28 cellular contexts compared by ENCODE assay signal in genomic region chr10:125022671-125023070, GRCh38.
DNase-seq lines count a peak whose midpoint lies in the region; ATAC-seq, FAIRE-seq and TF ChIP-seq lines count a peak whose summit lies in the region.
"Had no signal": no experiment of that assay in that cellular context is flagged by ENCODE, and none has a peak within 500 bp of the region (broad histone marks: within the 10 kb centered on the region; RNA-seq: fewer than 3 reads in every experiment).

No MANE protein-coding gene starts in this region.

- H3K4me1 Mint-ChIP-seq in neural crest cell = peaks cover 41% of the 10 kb centered on the region
- H3K4me1 Mint-ChIP-seq: activated CD4-positive, alpha-beta T cell treated with anti-CD3 and anti-CD28 coated beads, Interleukin-2, amount 10 ng/mL, durations not matched to agents 7 days and 5 days; activated naive CD4-positive, alpha-beta T cell treated with anti-CD3 and anti-CD28 coated beads, Interleukin-2, amount 50 U/mL, for 24 hours had no signal

- no peak overlapping the region for H3K4me3 Mint-ChIP-seq in neural crest cell
- H3K4me3 Mint-ChIP-seq: activated CD4-positive, alpha-beta T cell treated with anti-CD3 and anti-CD28 coated beads, Interleukin-2, amount 10 ng/mL, durations not matched to agents 7 days and 5 days; activated naive CD4-positive, alpha-beta T cell treated with anti-CD3 and anti-CD28 coated beads, Interleukin-2, amount 50 U/mL, for 24 hours; activated T-helper 1 cell treated with anti-CD3 and anti-CD28 coated beads, Interleukin-12 subunit alpha, Interleukin-12 subunit beta, Interleukin-2, Interleukin-4 antibody, amounts not matched to agents 30 ng/mL and 10 ng/mL and 1 ng/mL, durations not matched to agents 14 hours and 24 hours and 36 hours; CD8-positive, alpha-beta T cell; GM23338; stimulated activated memory B cell treated with anti-CD40 and anti-IgM and Interleukin-4, amounts not matched to agents 10 μg/mL and 1 μg/mL and 100 μg/mL, for 72 hours had no signal

- no peak for TF ChIP-seq CTCF in SK-N-SH (IDR thresholded peaks at IDR 0.05)
- no peak for TF ChIP-seq CTCF in coronary artery (IDR thresholded peaks at IDR 0.05)
- TF ChIP-seq CTCF in neural crest cell (conservative IDR thresholded peaks at IDR 0.05) = no peak
- TF ChIP-seq CTCF in testis (IDR thresholded peaks at IDR 0.05) = no peak

- H3K27me3 ChIP-seq in SK-N-SH (ENCODE audit: insufficient read depth) (no peaks in the 10 kb centered on the region), testis (no peaks in the 10 kb centered on the region)
- H3K27me3 ChIP-seq: foreskin keratinocyte had no signal

- TF ChIP-seq RAD21 in SK-N-SH (IDR thresholded peaks at IDR 0.05; ENCODE audit: low read length) = no peak

- 100% methylated on average over 5 of the region's 8 CpGs for WGBS in SK-N-SH (ENCODE audit: low lambda C conversion rate)
- WGBS in testis, 2 donors = 90 to 100% methylated on average over 6 to 8 of the region's 8 CpGs

- intact Hi-C loops in testis (cut with DNase I; ENCODE audit: low total_unique reads) = no loop called here

- H3K36me3 ChIP-seq in SK-N-SH (replicated peaks in 1 of 2; ENCODE audit: control insufficient read depth in 1 of 2, insufficient read depth in 2 of 2, low read length in 1 of 2) (peaks cover 8 to 21% of the 10 kb centered on the region in 2 experiments), testis (ENCODE audit: low read depth, missing control alignments) (no peaks in the 10 kb centered on the region)
- H3K36me3 ChIP-seq: thoracic aorta had no signal

- H3K27ac ChIP-seq in SK-N-SH (ENCODE audit: low read depth in 2 of 2, low read length in 1 of 2) (peak overlapping the region; percentile 67 to 100; a peak in 3 of 4 replicates), coronary artery (peak overlapping the region; percentile 35 to 96), testis (peak overlapping the region; percentile 19 to 55)
- H3K27ac ChIP-seq: foreskin keratinocyte, RWPE1 had no signal

- H3K9me3 ChIP-seq in SK-N-SH (no peaks in the 10 kb centered on the region), testis (no peaks in the 10 kb centered on the region)
- H3K9me3 ChIP-seq: thoracic aorta had no signal

- ATAC-seq in SK-N-SH treated with all-trans-retinoic acid at 6 μM for 48 hours (no peak), HG02759 (IDR thresholded peaks at IDR 0.05; ENCODE audit: unreplicated experiment) (no peak)
- ATAC-seq: CD8-positive, alpha-beta T cell; foreskin keratinocyte; GM23338; K562; stimulated activated memory B cell treated with anti-CD40 and anti-IgM and Interleukin-4, amounts not matched to agents 10 μg/mL and 1 μg/mL and 100 μg/mL, for 72 hours had no signal

- peaks cover 90% of the 10 kb centered on the region for H3K79me2 ChIP-seq in SK-N-SH (ENCODE audit: insufficient read depth)

- CTCF ChIA-PET in SK-N-SH (lab: Yijun Ruan, JAX) = interaction anchor here (1.0 to 3.6 kb wide), 5 partner anchors 12 to 300 kb away, joined by 3 to 18 read pairs (median 5); no protein-coding TSS in a partner anchor

- DNase-seq in SK-N-SH = no peak
- DNase-seq in coronary artery (ENCODE audit: low spot score) = no peak
- DNase-seq in neural crest cell (ENCODE audit: low read depth, low spot score) = no peak
- DNase-seq in testis = no peak
- no peak for DNase-seq in NK-92 treated with Interleukin-12 subunit alpha and Interleukin-12 subunit beta, amount 100 ng/mL, for 24 hours (lab: John Stamatoyannopoulos, UW)
- no peak for DNase-seq in GM12891 (ENCODE audit: insufficient read length, low spot score)
- DNase-seq: 8988T; activated CD4-positive, alpha-beta T cell treated with anti-CD3 and anti-CD28 coated beads, Interleukin-2, amount 10 ng/mL, durations not matched to agents 7 days and 5 days; CD8-positive, alpha-beta T cell; effector CD8-positive, alpha-beta T cell; erythroblast; foreskin keratinocyte; GDM1; mammary epithelial cell; MM.1S; NCI-H446; stimulated activated CD4-positive, alpha-beta T cell treated with anti-CD3 and anti-CD28 coated beads, Interleukin-2, amount 100 ng/mL, for 48 hours had no signal

- peaks cover 33% of the 10 kb centered on the region for H3K36me3 Mint-ChIP-seq in neural crest cell (ENCODE audit: low read depth)
- H3K36me3 Mint-ChIP-seq: activated naive CD4-positive, alpha-beta T cell treated with anti-CD3 and anti-CD28 coated beads, Interleukin-2, amount 50 U/mL, for 24 hours; CD8-positive, alpha-beta T cell; stimulated activated memory B cell treated with anti-CD40 and anti-IgM and Interleukin-4, amounts not matched to agents 10 μg/mL and 1 μg/mL and 100 μg/mL, for 72 hours had no signal

- TF ChIP-seq EP300 in SK-N-SH (IDR thresholded peaks at IDR 0.05; ENCODE audit: borderline replicate concordance in 1 of 2, low read depth in 1 of 2, low read length in 1 of 2) = no peak

- H3F3A ChIP-seq in SK-N-SH (replicated peaks; ENCODE audit: insufficient read depth) = peaks cover 6% of the 10 kb centered on the region

- peak overlapping the region; percentile 83 for H3K27ac Mint-ChIP-seq in neural crest cell (ENCODE audit: unreplicated experiment)
- H3K27ac Mint-ChIP-seq: activated CD4-positive, alpha-beta T cell treated with anti-CD3 and anti-CD28 coated beads, Interleukin-2, amount 10 ng/mL, durations not matched to agents 7 days and 5 days; activated naive CD4-positive, alpha-beta T cell treated with anti-CD3 and anti-CD28 coated beads, Interleukin-2, amount 50 U/mL, for 24 hours; activated T-helper 1 cell treated with anti-CD3 and anti-CD28 coated beads, Interleukin-12 subunit alpha, Interleukin-12 subunit beta, Interleukin-2, Interleukin-4 antibody, amounts not matched to agents 30 ng/mL and 10 ng/mL and 1 ng/mL, durations not matched to agents 14 hours and 24 hours and 36 hours; CD8-positive, alpha-beta T cell; stimulated activated memory B cell treated with anti-CD40 and anti-IgM and Interleukin-4, amounts not matched to agents 10 μg/mL and 1 μg/mL and 100 μg/mL, for 72 hours had no signal

- no peak for FAIRE-seq in GM12891 (lab: Jason Lieb, UNC)
- FAIRE-seq: GM18507, K562, kidney had no signal

- H3K9me2 ChIP-seq in SK-N-SH = no peaks in the 10 kb centered on the region

- H4K20me1 ChIP-seq in SK-N-SH (ENCODE audit: insufficient read depth) = peaks cover 83% of the 10 kb centered on the region

- peaks cover 32 to 78% of the 10 kb centered on the region in 2 experiments for H3K4me1 ChIP-seq in SK-N-SH (ENCODE audit: control insufficient read depth in 1 of 2, insufficient read depth in 2 of 2, low read depth in 1 of 2, low read length in 1 of 2)
- peaks cover 54% of the 10 kb centered on the region for H3K4me1 ChIP-seq in testis
- H3K4me1 ChIP-seq: foreskin keratinocyte had no signal

- TF ChIP-seq POLR2A in testis (IDR thresholded peaks at IDR 0.05) = no peak
- TF ChIP-seq POLR2A in GM12891 (IDR thresholded peaks at IDR 0.05; ENCODE audit: low read depth, low read length) = no peak

- peaks cover 4% of the 10 kb centered on the region for H3K9me3 Mint-ChIP-seq in neural crest cell
- H3K9me3 Mint-ChIP-seq: activated CD4-positive, alpha-beta T cell treated with anti-CD3 and anti-CD28 coated beads, Interleukin-2, amount 10 ng/mL, durations not matched to agents 7 days and 5 days; activated naive CD4-positive, alpha-beta T cell treated with anti-CD3 and anti-CD28 coated beads, Interleukin-2, amount 50 U/mL, for 24 hours; activated T-helper 1 cell treated with anti-CD3 and anti-CD28 coated beads, Interleukin-12 subunit alpha, Interleukin-12 subunit beta, Interleukin-2, Interleukin-4 antibody, amounts not matched to agents 30 ng/mL and 10 ng/mL and 1 ng/mL, durations not matched to agents 14 hours and 24 hours and 36 hours; CD8-positive, alpha-beta T cell had no signal

- no peak overlapping the region for H3K4me3 ChIP-seq in SK-N-SH (ENCODE audit: low read depth in 2 of 2, low read length in 1 of 2)
- H3K4me3 ChIP-seq in coronary artery = no peak overlapping the region
- no peak overlapping the region for H3K4me3 ChIP-seq in testis
- H3K4me3 ChIP-seq: GM23338, K562 had no signal

- no peak overlapping the region for H3K4me2 ChIP-seq in SK-N-SH
- H3K4me2 ChIP-seq: GM23338 had no signal

- H3K9ac ChIP-seq in SK-N-SH = no peak overlapping the region

- no peak overlapping the region for H2AFZ ChIP-seq in SK-N-SH (ENCODE audit: low read depth)
- H2AFZ ChIP-seq: GM23338 had no signal

- H3K27me3 Mint-ChIP-seq in neural crest cell (ENCODE audit: low read depth) = no peaks in the 10 kb centered on the region
- H3K27me3 Mint-ChIP-seq: activated naive CD4-positive, alpha-beta T cell treated with anti-CD3 and anti-CD28 coated beads, Interleukin-2, amount 50 U/mL, for 24 hours had no signal

- POLR2A ChIA-PET in SK-N-SH (lab: Yijun Ruan, JAX) = interaction anchor here (0.8 to 1.5 kb wide), 2 partner anchors 13 to 16 kb away, joined by 3 read pairs; no protein-coding TSS in a partner anchor

TF ChIP-seq in SK-N-SH, 30 proteins besides CTCF, POLR2A, EP300 and RAD21 (continues in another document):
- TF ChIP-seq NFIC (IDR thresholded peaks at IDR 0.05; ENCODE audit: borderline replicate concordance) = no peak

TF ChIP-seq in SK-N-SH treated with all-trans-retinoic acid at 6 μM for 48 hours, 23 proteins besides CTCF, POLR2A, EP300 and RAD21 (continues in another document):
- TF ChIP-seq ZFP30 (CRISPR knock-in tag; IDR thresholded peaks at IDR 0.05) (no peak), ESRRG (CRISPR knock-in tag; IDR thresholded peaks at IDR 0.05) (no peak), ZC3H10 (CRISPR knock-in tag; IDR thresholded peaks at IDR 0.05) (no peak), GLIS3 (CRISPR knock-in tag; IDR thresholded peaks at IDR 0.05) (no peak), CSDC2 (CRISPR knock-in tag; IDR thresholded peaks at IDR 0.05) (no peak), ZNF8 (CRISPR knock-in tag; IDR thresholded peaks at IDR 0.05) (no peak)

TF ChIP-seq in GM12891, 5 proteins besides CTCF, POLR2A, EP300 and RAD21:
- TF ChIP-seq PAX5 (IDR thresholded peaks at IDR 0.05; ENCODE audit: insufficient read depth, low read length, severe bottlenecking) = no peak
- TF ChIP-seq POU2F2 (IDR thresholded peaks at IDR 0.05; ENCODE audit: low read depth, low read length) = no peak
- no peak for TF ChIP-seq SPI1 (IDR thresholded peaks at IDR 0.05; ENCODE audit: low read depth, low read length)
- no peak for TF ChIP-seq TAF1 (IDR thresholded peaks at IDR 0.05; ENCODE audit: low read depth, low read length)
- no peak for TF ChIP-seq POLR2AphosphoS5 (IDR thresholded peaks at IDR 0.05; ENCODE audit: low read depth, low read length)
